9 cellular contexts compared by ENCODE assay signal in genomic region chr10:103666109-103666508, GRCh38.
DNase-seq lines count a peak whose midpoint lies in the region; ATAC-seq and TF ChIP-seq lines count a peak whose summit lies in the region.
"Had no signal": no experiment of that assay in that cellular context is flagged by ENCODE, and none has a peak within 500 bp of the region (broad histone marks: within the 10 kb centered on the region; RNA-seq: fewer than 3 reads in every experiment).

No MANE protein-coding gene starts in this region.

- ATAC-seq in GM19395 (IDR thresholded peaks at IDR 0.05; ENCODE audit: unreplicated experiment), result no peak

- H3K27me3 ChIP-seq in AG04450 (ENCODE audit: control insufficient read depth, insufficient read depth, low read length), result no peaks in the 10 kb centered on the region
- no peaks in the 10 kb centered on the region for H3K27me3 ChIP-seq in SU-DHL-6 (ENCODE audit: low read length)

- H2AFZ ChIP-seq in SU-DHL-6 (ENCODE audit: low read depth, low read length, severe bottlenecking), result no peak overlapping the region

- no peaks in the 10 kb centered on the region for H3K9me2 ChIP-seq in SU-DHL-6 (replicated peaks; ENCODE audit: insufficient read depth, low read length)

- no peaks in the 10 kb centered on the region for H4K20me1 ChIP-seq in SU-DHL-6 (ENCODE audit: low read depth, low read length)

- TF ChIP-seq CTCF in AG04450 (IDR thresholded peaks at IDR 0.05; ENCODE audit: low read depth, low read length) (peak; percentile 53), GM10266 (IDR thresholded peaks at IDR 0.05; ENCODE audit: control insufficient read depth, insufficient read depth, low read depth, missing control alignments) (peak; percentile 30), SU-DHL-6 (IDR thresholded peaks at IDR 0.05; ENCODE audit: insufficient read depth, low read length, poor library complexity, severe bottlenecking) (peak; percentile 16)

- no peak overlapping the region for H3K27ac ChIP-seq in AG04450 (ENCODE audit: low read depth, low read length)
- no peak overlapping the region for H3K27ac ChIP-seq in SU-DHL-6 (ENCODE audit: low read depth, low read length)

- CTCF ChIA-PET in AG04450 (lab: Charles Lee), result interaction anchor here (1.1 to 4.9 kb wide), 3 partner anchors 9 to 61 kb away, joined by 3 to 53 read pairs (median 8); no protein-coding TSS in a partner anchor

- H3F3A ChIP-seq in SU-DHL-6 (ENCODE audit: insufficient read depth), result no peaks in the 10 kb centered on the region

- H3K36me3 ChIP-seq in SU-DHL-6 (ENCODE audit: low read length), result no peaks in the 10 kb centered on the region

- H3K4me3 ChIP-seq in AG04450 (ENCODE audit: low read depth, low read length) (no peak overlapping the region), SU-DHL-6 (ENCODE audit: insufficient read depth, low read length, poor library complexity, severe bottlenecking) (no peak overlapping the region)

- DNase-seq in AG04450 (ENCODE audit: low read depth, low spot score) (no peak), GM10266 (ENCODE audit: extremely low spot score) (no peak), iris pigment epithelial cell (ENCODE audit: low read depth) (peak; percentile 52), SIG-M5 treated with dmso at 0.1 percent for 504 hours (lab: John Stamatoyannopoulos, UW; ENCODE audit: unreplicated experiment) (no peak), NCI-H345 (lab: John Stamatoyannopoulos, UW) (no peak), globus pallidus (ENCODE audit: low spot score) (no peak)
- DNase-seq: T1000 had no signal

- POLR2A ChIA-PET in AG04450 (lab: Yijun Ruan, JAX), result interaction anchor here (1.7 kb wide), 1 partner anchor 12 kb away, joined by 6 read pairs; no protein-coding TSS in a partner anchor

- H3K9ac ChIP-seq in SU-DHL-6 (ENCODE audit: low read length), result no peak overlapping the region

- H3K79me2 ChIP-seq in SU-DHL-6 (ENCODE audit: insufficient read depth, low read length), result no peaks in the 10 kb centered on the region

- no peaks in the 10 kb centered on the region; the same call in 1 of the 2 replicates for H3K9me3 ChIP-seq in AG04450 (ENCODE audit: control insufficient read depth, insufficient read depth, low read length)
- H3K9me3 ChIP-seq in SU-DHL-6 (ENCODE audit: insufficient read depth, low read length), result no peaks in the 10 kb centered on the region

- H3K4me2 ChIP-seq in SU-DHL-6 (ENCODE audit: low read depth, low read length, poor library complexity, severe bottlenecking), result no peak overlapping the region
